Comparison of ENCODE assay signal across 25 cellular contexts in the genomic region with DNA sequence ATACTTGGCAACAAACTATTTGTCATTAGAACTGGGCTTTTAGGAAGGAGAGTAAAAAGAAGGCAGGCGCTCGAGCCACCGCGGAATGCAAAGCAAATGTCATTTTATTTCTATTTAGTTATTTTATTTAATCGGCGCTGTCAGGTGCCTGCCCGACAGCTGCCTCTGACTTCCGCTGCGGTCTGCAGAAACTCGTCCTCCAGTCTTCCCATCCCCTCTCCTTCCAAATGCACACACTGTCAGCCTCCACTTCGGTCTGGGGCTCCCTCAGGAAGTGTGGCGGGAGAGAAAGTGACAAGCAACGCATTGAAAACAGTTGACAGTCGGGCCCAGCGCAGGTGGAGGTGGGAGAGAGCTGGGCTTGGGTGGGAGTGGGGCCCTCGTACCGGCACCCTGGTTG.
"Had no signal": no experiment of that assay in that cellular context is flagged by ENCODE, and none has a peak within 500 bp of the region (broad histone marks: within the 10 kb centered on the region; RNA-seq: fewer than 3 reads in every experiment).

No MANE protein-coding gene starts in this region.

- H3K4me1 Mint-ChIP-seq: activated CD4-positive, alpha-beta T cell treated with anti-CD3 and anti-CD28 coated beads, Interleukin-2, amount 10 ng/mL, durations not matched to agents 7 days and 5 days; activated naive CD8-positive, alpha-beta T cell treated with anti-CD3 and anti-CD28 coated beads, Interleukin-2, amount 50 U/mL, for 24 hours; central memory CD8-positive, alpha-beta T cell had no signal

- H3K36me3 Mint-ChIP-seq: activated CD4-positive, alpha-beta memory T cell treated with anti-CD3 and anti-CD28 coated beads for 36 hours; activated naive CD4-positive, alpha-beta T cell treated with anti-CD3 and anti-CD28 coated beads, Interleukin-2, amount 50 U/mL, for 72 hours; T-cell had no signal

- H3K4me1 ChIP-seq: ascending aorta, body of pancreas had no signal

- H3K27ac Mint-ChIP-seq: activated CD4-positive, alpha-beta memory T cell treated with anti-CD3 and anti-CD28 coated beads for 36 hours; activated CD4-positive, alpha-beta T cell treated with anti-CD3 and anti-CD28 coated beads, Interleukin-2, amount 10 ng/mL, durations not matched to agents 7 days and 5 days; activated naive CD4-positive, alpha-beta T cell treated with anti-CD3 and anti-CD28 coated beads, Interleukin-2, amount 50 U/mL, for 72 hours; activated naive CD8-positive, alpha-beta T cell treated with anti-CD3 and anti-CD28 coated beads, Interleukin-2, amount 50 U/mL, for 24 hours; T-cell had no signal

- H3K4me2 ChIP-seq: PC-9 had no signal

- H3K4me3 ChIP-seq: ascending aorta, body of pancreas, K562, PC-9, SK-N-MC had no signal

- H3K27ac ChIP-seq: ascending aorta, body of pancreas, PC-9, SK-N-MC had no signal

- H2AFZ ChIP-seq: PC-9 had no signal

- H3K9me3 Mint-ChIP-seq: activated CD4-positive, alpha-beta memory T cell treated with anti-CD3 and anti-CD28 coated beads for 36 hours; activated CD4-positive, alpha-beta T cell treated with anti-CD3 and anti-CD28 coated beads, Interleukin-2, amount 10 ng/mL, durations not matched to agents 7 days and 5 days; activated naive CD4-positive, alpha-beta T cell treated with anti-CD3 and anti-CD28 coated beads, Interleukin-2, amount 50 U/mL, for 72 hours; activated naive CD8-positive, alpha-beta T cell treated with anti-CD3 and anti-CD28 coated beads, Interleukin-2, amount 50 U/mL, for 24 hours; activated T-cell treated with anti-CD3 and anti-CD28 coated beads, Interleukin-2, amount 50 U/mL, for 4 hours; central memory CD8-positive, alpha-beta T cell; T-cell had no signal

- H3K27me3 ChIP-seq: ascending aorta, body of pancreas had no signal

- DNase-seq: activated CD4-positive, alpha-beta memory T cell treated with anti-CD3 and anti-CD28 coated beads for 36 hours; activated CD4-positive, alpha-beta T cell treated with anti-CD3 and anti-CD28 coated beads, Interleukin-2, amount 10 ng/mL, durations not matched to agents 7 days and 5 days; activated CD4-positive, CD25-positive, alpha-beta regulatory T cell; activated CD8-positive, alpha-beta memory T cell treated with anti-CD3 and anti-CD28 coated beads for 24 hours; activated effector memory CD4-positive, alpha-beta T cell treated with anti-CD3 and anti-CD28 coated beads, Interleukin-2, amount 50 U/mL, for 16 hours; activated naive CD4-positive, alpha-beta T cell treated with Interleukin-2 at 50 U/mL for 16 hours; activated naive CD8-positive, alpha-beta T cell treated with anti-CD3 and anti-CD28 coated beads, Interleukin-2, amount 50 U/mL, for 24 hours; activated T-cell treated with anti-CD3 and anti-CD28 coated beads, Interleukin-2, amount 50 U/mL, for 4 hours; amniotic stem cell; body of pancreas; Karpas-422; NCI-H1694; NCI-H2029; NCI-H226; NCI-H526 treated with DMSO at 0.1 percent for 48 hours; PC-9; SIG-M5; T-cell; T-helper 2 cell; T1000 had no signal

- H3K4me3 Mint-ChIP-seq: activated CD4-positive, alpha-beta memory T cell treated with anti-CD3 and anti-CD28 coated beads for 36 hours; activated CD4-positive, alpha-beta T cell treated with anti-CD3 and anti-CD28 coated beads, Interleukin-2, amount 10 ng/mL, durations not matched to agents 7 days and 5 days; activated naive CD8-positive, alpha-beta T cell treated with anti-CD3 and anti-CD28 coated beads, Interleukin-2, amount 50 U/mL, for 24 hours; activated T-cell treated with anti-CD3 and anti-CD28 coated beads, Interleukin-2, amount 50 U/mL, for 4 hours; central memory CD8-positive, alpha-beta T cell; T-cell had no signal

- ATAC-seq: activated naive CD4-positive, alpha-beta T cell treated with anti-CD3 and anti-CD28 coated beads, Interleukin-2, amount 50 U/mL, for 72 hours; activated naive CD8-positive, alpha-beta T cell treated with anti-CD3 and anti-CD28 coated beads, Interleukin-2, amount 50 U/mL, for 24 hours; activated T-cell treated with anti-CD3 and anti-CD28 coated beads, Interleukin-2, amount 50 U/mL, for 4 hours; body of pancreas; K562; T-cell had no signal

- H3K9me3 ChIP-seq: ascending aorta, body of pancreas had no signal
